In genomic region chr4:124938836-124939235, GRCh38 we compare ENCODE assay signal across 25 cellular contexts.
"Had no signal": no experiment of that assay in that cellular context is flagged by ENCODE, and none has a peak within 500 bp of the region (broad histone marks: within the 10 kb centered on the region; RNA-seq: fewer than 3 reads in every experiment).

No MANE protein-coding gene starts in this region.

- H3K27me3 ChIP-seq: ascending aorta, body of pancreas, SJCRH30 had no signal

- ATAC-seq: activated naive CD4-positive, alpha-beta T cell treated with anti-CD3 and anti-CD28 coated beads, Interleukin-2, amount 50 U/mL, for 72 hours; activated naive CD8-positive, alpha-beta T cell treated with anti-CD3 and anti-CD28 coated beads, Interleukin-2, amount 50 U/mL, for 24 hours; activated T-cell treated with anti-CD3 and anti-CD28 coated beads, Interleukin-2, amount 50 U/mL, for 4 hours; body of pancreas; Panc1 had no signal

- H3K9me3 Mint-ChIP-seq: activated CD4-positive, alpha-beta T cell treated with anti-CD3 and anti-CD28 coated beads, Interleukin-2, amount 10 ng/mL, durations not matched to agents 7 days and 5 days; activated T-cell treated with anti-CD3 and anti-CD28 coated beads, Interleukin-2, amount 50 U/mL, for 4 hours; T-helper 1 cell treated with Interleukin-12 subunit alpha and Interleukin-12 subunit beta and Interleukin-4 antibody, amounts not matched to agents 30 μg/mL and 1 μg/mL, for 36 hours had no signal

- H3K4me1 Mint-ChIP-seq: activated CD4-positive, alpha-beta T cell treated with anti-CD3 and anti-CD28 coated beads, Interleukin-2, amount 10 ng/mL, durations not matched to agents 7 days and 5 days; activated naive CD8-positive, alpha-beta T cell treated with anti-CD3 and anti-CD28 coated beads, Interleukin-2, amount 50 U/mL, for 24 hours had no signal

- H3K4me3 ChIP-seq: ascending aorta, body of pancreas, SJCRH30 had no signal

- DNase-seq: activated CD4-positive, alpha-beta memory T cell treated with anti-CD3 and anti-CD28 coated beads for 36 hours; activated CD4-positive, alpha-beta T cell treated with anti-CD3 and anti-CD28 coated beads for 1 hour; activated CD4-positive, alpha-beta T cell treated with anti-CD3 and anti-CD28 coated beads, Interleukin-2, amount 10 ng/mL, durations not matched to agents 7 days and 5 days; activated CD8-positive, alpha-beta memory T cell treated with anti-CD3 and anti-CD28 coated beads for 24 hours; activated effector memory CD4-positive, alpha-beta T cell treated with anti-CD3 and anti-CD28 coated beads, Interleukin-2, amount 50 U/mL, for 16 hours; activated naive CD4-positive, alpha-beta T cell treated with Interleukin-2 at 50 U/mL for 16 hours; activated naive CD8-positive, alpha-beta T cell treated with anti-CD3 and anti-CD28 coated beads, Interleukin-2, amount 50 U/mL, for 24 hours; activated T-cell treated with anti-CD3 and anti-CD28 coated beads, Interleukin-2, amount 50 U/mL, for 4 hours; amniotic stem cell; body of pancreas; KG1; NCI-H1092; NCI-H1417; NCI-H1930; NCI-H2171; NCI-H345; NCI-H526 treated with DMSO at 0.1 percent for 48 hours; NCI-H82; Right ventricle myocardium superior; SJCRH30 had no signal

- H3K27ac Mint-ChIP-seq: activated CD4-positive, alpha-beta memory T cell treated with anti-CD3 and anti-CD28 coated beads for 36 hours; activated CD4-positive, alpha-beta T cell treated with anti-CD3 and anti-CD28 coated beads, Interleukin-2, amount 10 ng/mL, durations not matched to agents 7 days and 5 days; activated naive CD4-positive, alpha-beta T cell treated with anti-CD3 and anti-CD28 coated beads, Interleukin-2, amount 50 U/mL, for 72 hours; activated naive CD8-positive, alpha-beta T cell treated with anti-CD3 and anti-CD28 coated beads, Interleukin-2, amount 50 U/mL, for 24 hours; T-helper 1 cell treated with Interleukin-12 subunit alpha and Interleukin-12 subunit beta and Interleukin-4 antibody, amounts not matched to agents 30 μg/mL and 1 μg/mL, for 36 hours; WTC11 had no signal

- H3K9me3 ChIP-seq: ascending aorta, body of pancreas, SJCRH30 had no signal

- H3K36me3 Mint-ChIP-seq: activated CD4-positive, alpha-beta memory T cell treated with anti-CD3 and anti-CD28 coated beads for 36 hours; activated naive CD4-positive, alpha-beta T cell treated with anti-CD3 and anti-CD28 coated beads, Interleukin-2, amount 50 U/mL, for 72 hours; WTC11 had no signal

- H3K27ac ChIP-seq: ascending aorta, SJCRH30 had no signal

- H3K36me3 ChIP-seq: ascending aorta, SJCRH30 had no signal

- H3K27me3 Mint-ChIP-seq: activated CD4-positive, alpha-beta memory T cell treated with anti-CD3 and anti-CD28 coated beads for 36 hours; activated CD4-positive, alpha-beta T cell treated with anti-CD3 and anti-CD28 coated beads, Interleukin-2, amount 10 ng/mL, durations not matched to agents 7 days and 5 days; activated naive CD8-positive, alpha-beta T cell treated with anti-CD3 and anti-CD28 coated beads, Interleukin-2, amount 50 U/mL, for 24 hours had no signal

- H3K4me3 Mint-ChIP-seq: activated CD4-positive, alpha-beta memory T cell treated with anti-CD3 and anti-CD28 coated beads for 36 hours; activated CD4-positive, alpha-beta T cell treated with anti-CD3 and anti-CD28 coated beads, Interleukin-2, amount 10 ng/mL, durations not matched to agents 7 days and 5 days; activated naive CD8-positive, alpha-beta T cell treated with anti-CD3 and anti-CD28 coated beads, Interleukin-2, amount 50 U/mL, for 24 hours; activated T-cell treated with anti-CD3 and anti-CD28 coated beads, Interleukin-2, amount 50 U/mL, for 4 hours; T-helper 1 cell treated with Interleukin-12 subunit alpha and Interleukin-12 subunit beta and Interleukin-4 antibody, amounts not matched to agents 30 μg/mL and 1 μg/mL, for 36 hours; WTC11 had no signal
